Comparison of ENCODE assay signal across 24 cellular contexts in the genomic region with DNA sequence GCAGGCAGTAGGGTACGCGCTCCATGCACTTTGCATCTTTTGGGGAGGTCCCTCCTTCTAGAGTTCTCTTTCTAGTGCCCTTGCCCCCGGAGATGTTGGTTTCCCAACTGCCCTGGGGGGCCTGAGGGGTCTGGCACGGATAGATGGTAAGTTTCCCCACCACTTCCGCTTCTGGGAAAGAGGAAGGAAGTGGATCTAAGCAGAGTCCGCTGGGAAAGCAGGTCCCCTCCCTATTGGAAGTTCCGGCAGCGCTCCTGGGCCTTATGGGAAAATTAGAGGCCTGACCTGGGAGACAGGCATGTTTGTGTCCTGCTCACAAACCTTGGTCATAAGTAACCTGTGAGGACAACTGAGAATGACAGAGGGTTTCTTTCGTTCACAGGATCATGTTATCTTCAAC.
DNase-seq lines count a peak whose midpoint lies in the region; ATAC-seq, FAIRE-seq and TF ChIP-seq lines count a peak whose summit lies in the region.
"Had no signal": no experiment of that assay in that cellular context is flagged by ENCODE, and none has a peak within 500 bp of the region (broad histone marks: within the 10 kb centered on the region; RNA-seq: fewer than 3 reads in every experiment).

No MANE protein-coding gene starts in this region.

- H3K9me3 ChIP-seq in BLaER1 treated with 17β-estradiol and CSF1 and Interleukin-3, amounts not matched to agents 10 nM and 100 nM (replicated peaks in 1 of 11): peaks cover 0 to 12% (median 0%) of the 10 kb centered on the region in 11 experiments; a peak in 6 of 22 replicates
- no peaks in the 10 kb centered on the region for H3K9me3 ChIP-seq in K562 (replicated peaks; ENCODE audit: control insufficient read depth, insufficient read depth, low read depth, low read length)
- no peaks in the 10 kb centered on the region for H3K9me3 ChIP-seq in HAP-1

- TF ChIP-seq POLR2A in K562 (conservative IDR thresholded peaks at IDR 0.05): no peak

- POLR2A ChIA-PET in K562 (lab: Yijun Ruan, JAX): no interaction called here

- TF ChIP-seq RAD21 in K562 (CRISPR knock-in tag; conservative IDR thresholded peaks at IDR 0.05 in 1 of 2, IDR thresholded peaks at IDR 0.05 in 1 of 2): no peak

- H3K4me3 Mint-ChIP-seq in neural crest cell: peak overlapping the region; percentile 10
- H3K4me3 Mint-ChIP-seq: B cell had no signal

- peak overlapping the region in 4 of 11 experiments; percentile 52 to 81 (median 69); a peak in 7 of 22 replicates for H3K27ac ChIP-seq in BLaER1 treated with 17β-estradiol and CSF1 and Interleukin-3, amounts not matched to agents 10 nM and 100 nM
- no peak overlapping the region for H3K27ac ChIP-seq in K562 (ENCODE audit: extremely low read depth, low read depth, low read length)

- BruUV-seq in K562 (replicated peaks; lab: Mats Ljungman, UMichigan): no TSS peak

- no peak for TF ChIP-seq CTCF in K562 (IDR thresholded peaks at IDR 0.05 in 2 of 3, conservative IDR thresholded peaks at IDR 0.05 in 1 of 3; ENCODE audit: insufficient read depth in 2 of 3, low read depth in 1 of 3, low read length in 3 of 3)
- no peak for TF ChIP-seq CTCF in neural crest cell (conservative IDR thresholded peaks at IDR 0.05)

- H3K36me3 ChIP-seq in BLaER1 treated with 17β-estradiol and CSF1 and Interleukin-3, amounts not matched to agents 10 nM and 100 nM: no peaks in the 10 kb centered on the region
- H3K36me3 ChIP-seq in K562 (ENCODE audit: control insufficient read depth, insufficient read depth, low read length): no peaks in the 10 kb centered on the region
- no peaks in the 10 kb centered on the region for H3K36me3 ChIP-seq in HAP-1 (replicated peaks)

- DNase-seq in MV-4-11 (lab: John Stamatoyannopoulos, UW) (peak; percentile 11), K562 (ENCODE audit: extremely low read depth in 1 of 4, low spot score in 3 of 4) (peak in 1 of 4 experiments; percentile 8), neural crest cell (ENCODE audit: low read depth, low spot score) (no peak), NAMALWA (ENCODE audit: low spot score) (no peak), HAP-1 (ENCODE audit: low spot score in 2 of 2) (no peak), dermis blood vessel endothelial cell (no peak), 8988T (no peak)
- DNase-seq: DMS53, GDM1, HCEC 1CT, Karpas-422, NCI-H1048, NCI-H1436, NCI-H1930, NCI-H2227 treated with DMSO at 0.1 percent for 48 hours, NCI-H510A, SIG-M5 had no signal

- H3K9me1 ChIP-seq in K562 (ENCODE audit: control insufficient read depth, insufficient read depth, low read length): no peaks in the 10 kb centered on the region

- H3K36me3 Mint-ChIP-seq in neural crest cell (ENCODE audit: low read depth): no peaks in the 10 kb centered on the region

- H2AFZ ChIP-seq in K562 (ENCODE audit: low read depth, low read length): peak overlapping the region; percentile 55

- ATAC-seq in K562: peak; percentile 22; the same call in 1 of the 3 replicates
- ATAC-seq: Panc1, SK-N-SH treated with all-trans-retinoic acid at 6 μM for 48 hours had no signal

- no peaks in the 10 kb centered on the region for H3K27me3 Mint-ChIP-seq in neural crest cell (ENCODE audit: low read depth)

- peak overlapping the region in 1 of 10 experiments; percentile 15; a peak in 1 of 20 replicates for H3K4me3 ChIP-seq in BLaER1 treated with 17β-estradiol and CSF1 and Interleukin-3, amounts not matched to agents 10 nM and 100 nM
- H3K4me3 ChIP-seq in K562: no peak overlapping the region
- H3K4me3 ChIP-seq in HAP-1: no peak overlapping the region

- WGBS in K562 (ENCODE audit: insufficient coverage, low coverage, missing lambda C conversion rate): 33% methylated on average over 9 of the region's 9 CpGs

- no peaks in the 10 kb centered on the region for H3K9me3 Mint-ChIP-seq in neural crest cell

- H3K79me2 ChIP-seq in K562 (ENCODE audit: control insufficient read depth, insufficient read depth, low read length): no peaks in the 10 kb centered on the region

- H3K4me1 Mint-ChIP-seq in neural crest cell: peaks cover 47% of the 10 kb centered on the region
- H3K4me1 Mint-ChIP-seq: B cell had no signal

- in situ Hi-C loops in K562 (cut with MboI): no loop called here
- in situ Hi-C loops in HAP-1 (cut with MboI; ENCODE audit: low sequenced_read_pairs): no loop called here

- no peaks in the 10 kb centered on the region for H4K20me1 ChIP-seq in BLaER1 treated with 17β-estradiol and CSF1 and Interleukin-3, amounts not matched to agents 10 nM and 100 nM
- no peaks in the 10 kb centered on the region for H4K20me1 ChIP-seq in K562 (replicated peaks; ENCODE audit: control insufficient read depth, insufficient read depth, low read length)

- peak overlapping the region in 2 of 11 experiments; percentile 8 to 52; a peak in 2 of 22 replicates for H3K9ac ChIP-seq in BLaER1 treated with 17β-estradiol and CSF1 and Interleukin-3, amounts not matched to agents 10 nM and 100 nM
- H3K9ac ChIP-seq in K562 (ENCODE audit: insufficient read depth in 1 of 2, low read depth in 2 of 2, low read length in 2 of 2): no peak overlapping the region

- peaks cover 0 to 62% (median 31%) of the 10 kb centered on the region in 10 experiments; a peak in 16 of 20 replicates for H3K4me1 ChIP-seq in BLaER1 treated with 17β-estradiol and CSF1 and Interleukin-3, amounts not matched to agents 10 nM and 100 nM
- no peaks in the 10 kb centered on the region; a peak in 1 of 5 replicates for H3K4me1 ChIP-seq in K562 (replicated peaks in 1 of 2; ENCODE audit: control insufficient read depth in 2 of 2, insufficient read depth in 2 of 2, low read length in 2 of 2)
- peaks cover under 1% of the 10 kb centered on the region; the same call in 1 of the 2 replicates for H3K4me1 ChIP-seq in HAP-1

- no peak for TF ChIP-seq EP300 in K562 (IDR thresholded peaks at IDR 0.05; ENCODE audit: low read length)

- H3K27ac Mint-ChIP-seq in neural crest cell (ENCODE audit: unreplicated experiment): no peak overlapping the region
- H3K27ac Mint-ChIP-seq: B cell had no signal

- FAIRE-seq in K562 (lab: Jason Lieb, UNC): no peak
- FAIRE-seq: A204.1, D721Med, GM19239 had no signal

- peak overlapping the region in 9 of 11 experiments; percentile 7 to 84 (median 68); a peak in 16 of 22 replicates for H3K4me2 ChIP-seq in BLaER1 treated with 17β-estradiol and CSF1 and Interleukin-3, amounts not matched to agents 10 nM and 100 nM
- peak overlapping the region; percentile 33 for H3K4me2 ChIP-seq in K562 (ENCODE audit: insufficient read depth, low read length)

- intact Hi-C loops in K562 (cut with micrococcal nuclease): no loop called here

- no peaks in the 10 kb centered on the region for H3K27me3 ChIP-seq in BLaER1 treated with 17β-estradiol and CSF1 and Interleukin-3, amounts not matched to agents 10 nM and 100 nM
- H3K27me3 ChIP-seq in K562 (ENCODE audit: control insufficient read depth in 2 of 2, insufficient read depth in 2 of 2, low read length in 2 of 2) (peaks cover 7 to 21% of the 10 kb centered on the region in 2 experiments; a peak in 4 of 5 replicates), HAP-1 (ENCODE audit: low read depth) (no peaks in the 10 kb centered on the region)

- CTCF ChIA-PET in K562 (lab: Yijun Ruan, JAX; ENCODE audit: low intra/inter-chr PET ratio): no interaction called here

TF ChIP-seq in K562, 482 proteins besides CTCF, POLR2A, EP300 and RAD21 (continues in another document):
- no peak for TF ChIP-seq DIDO1 (tag; IDR thresholded peaks at IDR 0.05; ENCODE audit: low read depth)
- TF ChIP-seq SPI1 (IDR thresholded peaks at IDR 0.05; ENCODE audit: borderline replicate concordance, low read depth, low read length): peak; percentile 85; the same call in 1 of the 2 replicates
- peak; percentile 63 for TF ChIP-seq GABPA (tag; conservative IDR thresholded peaks at IDR 0.05; ENCODE audit: low read depth)
- TF ChIP-seq ETV6 (IDR thresholded peaks at IDR 0.05; ENCODE audit: borderline replicate concordance in 1 of 2, low read depth in 2 of 2, low read length in 1 of 2): peak in 1 of 2 experiments; percentile 73; a peak in 1 of 4 replicates
- TF ChIP-seq ETV6 (CRISPR knock-in tag; IDR thresholded peaks at IDR 0.05; ENCODE audit: borderline replicate concordance): no peak
- no peak for TF ChIP-seq NR3C1 (CRISPR knock-in tag; IDR thresholded peaks at IDR 0.05)
- TF ChIP-seq STAT5A (IDR thresholded peaks at IDR 0.05; ENCODE audit: borderline replicate concordance, low read length): no peak
- TF ChIP-seq, protein P1, sequence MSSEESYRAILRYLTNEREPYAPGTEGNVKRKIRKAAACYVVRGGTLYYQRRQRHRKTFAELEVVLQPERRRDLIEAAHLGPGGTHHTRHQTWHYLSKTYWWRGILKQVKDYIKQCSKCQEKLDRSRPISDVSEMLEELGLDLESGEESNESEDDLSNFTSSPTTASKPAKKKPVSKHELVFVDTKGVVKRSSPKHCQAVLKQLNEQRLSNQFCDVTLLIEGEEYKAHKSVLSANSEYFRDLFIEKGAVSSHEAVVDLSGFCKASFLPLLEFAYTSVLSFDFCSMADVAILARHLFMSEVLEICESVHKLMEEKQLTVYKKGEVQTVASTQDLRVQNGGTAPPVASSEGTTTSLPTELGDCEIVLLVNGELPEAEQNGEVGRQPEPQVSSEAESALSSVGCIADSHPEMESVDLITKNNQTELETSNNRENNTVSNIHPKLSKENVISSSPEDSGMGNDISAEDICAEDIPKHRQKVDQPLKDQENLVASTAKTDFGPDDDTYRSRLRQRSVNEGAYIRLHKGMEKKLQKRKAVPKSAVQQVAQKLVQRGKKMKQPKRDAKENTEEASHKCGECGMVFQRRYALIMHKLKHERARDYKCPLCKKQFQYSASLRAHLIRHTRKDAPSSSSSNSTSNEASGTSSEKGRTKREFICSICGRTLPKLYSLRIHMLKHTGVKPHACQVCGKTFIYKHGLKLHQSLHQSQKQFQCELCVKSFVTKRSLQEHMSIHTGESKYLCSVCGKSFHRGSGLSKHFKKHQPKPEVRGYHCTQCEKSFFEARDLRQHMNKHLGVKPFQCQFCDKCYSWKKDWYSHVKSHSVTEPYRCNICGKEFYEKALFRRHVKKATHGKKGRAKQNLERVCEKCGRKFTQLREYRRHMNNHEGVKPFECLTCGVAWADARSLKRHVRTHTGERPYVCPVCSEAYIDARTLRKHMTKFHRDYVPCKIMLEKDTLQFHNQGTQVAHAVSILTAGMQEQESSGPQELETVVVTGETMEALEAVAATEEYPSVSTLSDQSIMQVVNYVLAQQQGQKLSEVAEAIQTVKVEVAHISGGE (CRISPR knock-in tag; IDR thresholded peaks at IDR 0.05): peak in 2 of 3 experiments; percentile 59 to 92; a peak in 3 of 6 replicates
- TF ChIP-seq MCM3 (IDR thresholded peaks at IDR 0.05): no peak
